24 cellular contexts compared by ENCODE assay signal in the genomic region with DNA sequence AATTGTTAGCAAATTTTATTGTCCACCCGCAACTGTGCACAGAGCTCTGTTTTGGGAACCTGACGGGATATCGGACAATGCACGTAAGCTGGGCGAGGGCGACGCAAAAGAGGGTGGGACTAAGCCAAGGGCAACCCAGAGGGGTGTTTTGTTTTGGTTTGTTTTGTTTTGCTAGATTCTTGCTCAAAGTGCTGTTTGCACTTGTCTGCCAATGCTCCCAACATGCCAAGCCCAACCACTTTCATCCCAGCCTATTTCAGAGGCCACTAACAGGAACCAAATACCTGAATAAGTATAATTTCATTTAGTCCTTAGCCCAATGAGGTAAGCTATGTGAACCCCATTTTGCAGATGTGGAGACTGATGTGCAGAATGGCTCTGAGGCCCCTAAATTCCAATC. TPM values are rescaled to one million over a fixed set of nuclear protein-coding genes. Genes with fewer than 3 reads are reported as not detected.
DNase-seq lines count a peak whose midpoint lies in the region; ATAC-seq and TF ChIP-seq lines count a peak whose summit lies in the region.
"Had no signal": no experiment of that assay in that cellular context is flagged by ENCODE, and none has a peak within 500 bp of the region (broad histone marks: within the 10 kb centered on the region; RNA-seq: fewer than 3 reads in every experiment).

No MANE protein-coding gene starts in this region.

- no peak overlapping the region for H3K4me3 ChIP-seq in HEK293 (ENCODE audit: low read depth, low read length)
- H3K4me3 ChIP-seq in lower lobe of right lung, result no peak overlapping the region
- no peak overlapping the region for H3K4me3 ChIP-seq in testis
- H3K4me3 ChIP-seq: A549; BLaER1 treated with 17β-estradiol and CSF1 and Interleukin-3, amounts not matched to agents 10 nM and 100 nM; GM23338 had no signal

- ATAC-seq in HG03025 (IDR thresholded peaks at IDR 0.05; ENCODE audit: low FRiP score, unreplicated experiment) (no peak), lower lobe of right lung (no peak)
- ATAC-seq: A549, GM23338, HCT116 had no signal

- no peaks in the 10 kb centered on the region for H3K9me3 ChIP-seq in HEK293 (ENCODE audit: control insufficient read depth, insufficient read depth, low read depth, low read length)
- H3K9me3 ChIP-seq in lower lobe of right lung, result no peaks in the 10 kb centered on the region
- no peaks in the 10 kb centered on the region for H3K9me3 ChIP-seq in testis
- H3K9me3 ChIP-seq: A549, BE2C had no signal

- H3K36me3 ChIP-seq in HEK293 (ENCODE audit: control insufficient read depth in 2 of 2, insufficient read depth in 1 of 2, low read length in 2 of 2), result no peaks in the 10 kb centered on the region
- H3K36me3 ChIP-seq in lower lobe of right lung, result no peaks in the 10 kb centered on the region
- no peaks in the 10 kb centered on the region for H3K36me3 ChIP-seq in testis (ENCODE audit: low read depth, missing control alignments)
- H3K36me3 ChIP-seq: BE2C; BLaER1 treated with 17β-estradiol and CSF1 and Interleukin-3, amounts not matched to agents 10 nM and 100 nM had no signal

- H3K27me3 ChIP-seq in lower lobe of right lung (ENCODE audit: low read depth) (no peaks in the 10 kb centered on the region), testis (no peaks in the 10 kb centered on the region)
- H3K27me3 ChIP-seq: BE2C; BLaER1 treated with 17β-estradiol and CSF1 and Interleukin-3, amounts not matched to agents 10 nM and 100 nM had no signal

- 89 to 92% methylated on average over 7 of the region's 7 CpGs for WGBS in testis, 2 donors

- no peak for TF ChIP-seq POLR2A in testis (IDR thresholded peaks at IDR 0.05)

- H3K4me1 ChIP-seq in HEK293 (ENCODE audit: control insufficient read depth, insufficient read depth, low read length) (no peaks in the 10 kb centered on the region), lower lobe of right lung (no peaks in the 10 kb centered on the region), testis (no peaks in the 10 kb centered on the region)
- H3K4me1 ChIP-seq: A549, BE2C had no signal

- H3K27ac ChIP-seq in HEK293 (ENCODE audit: extremely low read depth, low read depth, low read length) (no peak overlapping the region), lower lobe of right lung (no peak overlapping the region), testis (no peak overlapping the region)
- H3K27ac ChIP-seq: A549; BLaER1 treated with 17β-estradiol and CSF1 and Interleukin-3, amounts not matched to agents 10 nM and 100 nM had no signal

- TF ChIP-seq CTCF in HEK293 (tag by site-specific recombination; IDR thresholded peaks at IDR 0.05), result no peak
- TF ChIP-seq CTCF in lower lobe of right lung (IDR thresholded peaks at IDR 0.05), result no peak
- TF ChIP-seq CTCF in testis (IDR thresholded peaks at IDR 0.05), result no peak

- POLR2A ChIA-PET in HEK293 (lab: Yijun Ruan, JAX), result no interaction called here

- DNase-seq in NCI-H748 (lab: John Stamatoyannopoulos, UW; ENCODE audit: unreplicated experiment) (peak; percentile 61), NCI-H748 treated with DMSO at 0.1 percent for 48 hours (lab: John Stamatoyannopoulos, UW) (no peak), ELF-1 (ENCODE audit: low read depth, low spot score) (peak; percentile 68), fibroblast of gingiva (ENCODE audit: low read depth) (peak; percentile 14), lower lobe of right lung (no peak), testis (no peak)
- DNase-seq: 8988T; ACHN; AML-193; BE2C; CD4-positive, alpha-beta T cell; CD8-positive, alpha-beta memory T cell; DMS 273 treated with DMSO at 0.1 percent for 48 hours; DMS79; EL; GF-D8; H9; HFFc6 had no signal

- CTCF ChIA-PET in HEK293 (lab: Yijun Ruan, JAX), result interaction anchor here (2.5 kb wide), 1 partner anchor 86 kb away, joined by 11 read pairs; no protein-coding TSS in a partner anchor

- intact Hi-C loops in lower lobe of right lung (cut with DNase I), result no loop called here
- intact Hi-C loops in testis (cut with DNase I; ENCODE audit: low total_unique reads), result no loop called here

TF ChIP-seq in HEK293, 187 proteins besides CTCF, POLR2A, EP300 and RAD21:
- TF ChIP-seq ZNF621 (tag by site-specific recombination; IDR thresholded peaks at IDR 0.05) (no peak), ZNF155 (tag by site-specific recombination; IDR thresholded peaks at IDR 0.05) (no peak), ZNF354C (tag by site-specific recombination; IDR thresholded peaks at IDR 0.05; ENCODE audit: borderline replicate concordance, low read depth) (no peak), ZNF529 (tag by site-specific recombination; IDR thresholded peaks at IDR 0.05; ENCODE audit: insufficient replicate concordance) (no peak), ZNF174 (tag by site-specific recombination; IDR thresholded peaks at IDR 0.05) (no peak), BCL11B (tag by site-specific recombination; IDR thresholded peaks at IDR 0.05; ENCODE audit: low read depth) (no peak)
- TF ChIP-seq, protein P1, sequence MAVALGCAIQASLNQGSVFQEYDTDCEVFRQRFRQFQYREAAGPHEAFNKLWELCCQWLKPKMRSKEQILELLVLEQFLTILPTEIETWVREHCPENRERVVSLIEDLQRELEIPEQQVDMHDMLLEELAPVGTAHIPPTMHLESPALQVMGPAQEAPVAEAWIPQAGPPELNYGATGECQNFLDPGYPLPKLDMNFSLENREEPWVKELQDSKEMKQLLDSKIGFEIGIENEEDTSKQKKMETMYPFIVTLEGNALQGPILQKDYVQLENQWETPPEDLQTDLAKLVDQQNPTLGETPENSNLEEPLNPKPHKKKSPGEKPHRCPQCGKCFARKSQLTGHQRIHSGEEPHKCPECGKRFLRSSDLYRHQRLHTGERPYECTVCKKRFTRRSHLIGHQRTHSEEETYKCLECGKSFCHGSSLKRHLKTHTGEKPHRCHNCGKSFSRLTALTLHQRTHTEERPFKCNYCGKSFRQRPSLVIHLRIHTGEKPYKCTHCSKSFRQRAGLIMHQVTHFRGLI (tag by site-specific recombination; IDR thresholded peaks at IDR 0.05), result peak; percentile 93
- TF ChIP-seq, protein P2, sequence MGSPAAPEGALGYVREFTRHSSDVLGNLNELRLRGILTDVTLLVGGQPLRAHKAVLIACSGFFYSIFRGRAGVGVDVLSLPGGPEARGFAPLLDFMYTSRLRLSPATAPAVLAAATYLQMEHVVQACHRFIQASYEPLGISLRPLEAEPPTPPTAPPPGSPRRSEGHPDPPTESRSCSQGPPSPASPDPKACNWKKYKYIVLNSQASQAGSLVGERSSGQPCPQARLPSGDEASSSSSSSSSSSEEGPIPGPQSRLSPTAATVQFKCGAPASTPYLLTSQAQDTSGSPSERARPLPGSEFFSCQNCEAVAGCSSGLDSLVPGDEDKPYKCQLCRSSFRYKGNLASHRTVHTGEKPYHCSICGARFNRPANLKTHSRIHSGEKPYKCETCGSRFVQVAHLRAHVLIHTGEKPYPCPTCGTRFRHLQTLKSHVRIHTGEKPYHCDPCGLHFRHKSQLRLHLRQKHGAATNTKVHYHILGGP (tag by site-specific recombination; IDR thresholded peaks at IDR 0.05), result no peak
TF ChIP-seq in HEK293: peak in this region for 1.

RNA-seq across cellular contexts. Expression of a gene that starts 9.7 kb away (rescaled TPM):
- total RNA-seq in lower lobe of right lung (49.9 TPM), testis (10 to 100 TPM; 19.7 to 40.9 TPM)
- polyA plus RNA-seq in testis (ENCODE audit: insufficient read depth, low read depth, low replicate concordance), result 15.0 TPM

Comparison
In these comparisons a context has a peak if more than half of its experiments do, and no peak if none do; other contexts are left out.
1. DNase-seq: peak in NCI-H748 (single experiment), ELF-1 (single experiment) and fibroblast of gingiva (single experiment); none in NCI-H748 treated with DMSO at 0.1 percent for 48 hours (single experiment), lower lobe of right lung (single experiment) and testis (single experiment).